In the genomic region with DNA sequence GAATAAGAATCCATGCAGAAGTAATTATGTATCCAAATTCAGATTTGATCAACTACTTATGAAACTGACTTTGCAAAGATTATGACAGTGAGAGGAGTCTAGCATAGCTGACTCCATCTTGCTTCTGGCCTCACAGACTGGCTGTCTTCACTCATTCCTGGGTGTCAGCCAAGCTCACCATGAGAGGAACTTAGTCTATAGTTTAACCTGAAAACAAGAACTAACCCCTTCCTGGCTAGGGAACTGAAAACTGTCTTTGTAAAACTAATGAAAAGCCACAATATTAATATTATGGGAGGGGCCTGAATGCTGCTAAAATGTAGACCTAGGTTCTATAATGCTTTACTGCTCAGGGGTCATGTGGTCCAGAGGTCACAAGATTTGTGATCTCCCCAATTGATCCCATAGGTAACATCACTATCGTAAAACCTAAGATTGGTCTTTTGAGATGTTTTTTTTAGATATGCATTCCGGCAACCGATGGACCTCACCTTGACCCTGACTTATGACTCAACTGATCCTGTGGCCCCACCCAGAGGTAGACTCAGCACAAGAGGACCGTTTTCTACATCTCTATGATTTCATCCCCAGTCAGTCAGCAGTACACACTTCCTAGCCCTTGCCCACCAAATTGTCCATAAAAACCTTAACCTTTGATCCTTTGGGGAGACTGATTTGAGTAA, we compare ENCODE assay signal across 10 cellular contexts. TPM values are rescaled to one million over a fixed set of nuclear protein-coding genes. Genes with fewer than 3 reads are reported as not detected.
DNase-seq lines count a peak whose midpoint lies in the region; ATAC-seq, FAIRE-seq and TF ChIP-seq lines count a peak whose summit lies in the region.
"Had no signal": no experiment of that assay in that cellular context is flagged by ENCODE, and none has a peak within 500 bp of the region (broad histone marks: within the 10 kb centered on the region; RNA-seq: fewer than 3 reads in every experiment).

No MANE protein-coding gene starts in this region.

- peak; percentile 21 for DNase-seq in GM06990 (ENCODE audit: extremely low read depth, insufficient read length)
- peak; percentile 42 for DNase-seq in bronchial epithelial cell (ENCODE audit: low read depth)
- DNase-seq in GM19240 (ENCODE audit: insufficient read length, low spot score), result no peak
- no peak for DNase-seq in midbrain (lab: John Stamatoyannopoulos, UW)
- no peak for DNase-seq in NCI-H2227 (lab: John Stamatoyannopoulos, UW; ENCODE audit: unreplicated experiment)
- DNase-seq in AG08395 (ENCODE audit: low spot score), result no peak
- DNase-seq: CD8-positive, alpha-beta T cell had no signal

- ATAC-seq in GM19467 (IDR thresholded peaks at IDR 0.05; ENCODE audit: unreplicated experiment), result peak; percentile 65
- peak; percentile 79 for ATAC-seq in HG03139 (IDR thresholded peaks at IDR 0.05; ENCODE audit: unreplicated experiment)
- ATAC-seq: CD8-positive, alpha-beta T cell had no signal

- H3K27me3 ChIP-seq in GM06990 (replicated peaks; ENCODE audit: control insufficient read depth, insufficient read depth, low read length) (no peaks in the 10 kb centered on the region), bronchial epithelial cell (ENCODE audit: control insufficient read depth, insufficient read depth, low read length) (no peaks in the 10 kb centered on the region)

- H3K4me3 ChIP-seq in GM06990 (replicated peaks; ENCODE audit: low read depth, low read length), result no peak overlapping the region
- no peak overlapping the region for H3K4me3 ChIP-seq in bronchial epithelial cell (ENCODE audit: low read depth, low read length)

- H3K36me3 ChIP-seq in GM06990 (ENCODE audit: control insufficient read depth, insufficient read depth, low read length), result no peaks in the 10 kb centered on the region
- no peaks in the 10 kb centered on the region for H3K36me3 ChIP-seq in bronchial epithelial cell (ENCODE audit: control insufficient read depth, insufficient read depth, low read length)

- TF ChIP-seq CTCF in GM06990 (IDR thresholded peaks at IDR 0.05; ENCODE audit: insufficient read depth, low read length, poor library complexity, severe bottlenecking) (no peak), bronchial epithelial cell (IDR thresholded peaks at IDR 0.05; ENCODE audit: insufficient read depth, low read length, severe bottlenecking) (no peak)

- no peak for FAIRE-seq in bronchial epithelial cell (lab: Jason Lieb, UNC)
- FAIRE-seq: keratinocyte had no signal

RNA-seq across cellular contexts. Expression of a gene that starts 55.2 kb away (rescaled TPM):
- total RNA-seq in bronchial epithelial cell, result 49.0 and 79.4 TPM in 2 replicates

Comparison
In these comparisons a context has a peak if more than half of its experiments do, and no peak if none do; other contexts are left out.
1. DNase-seq: peak in GM06990 (single experiment) and bronchial epithelial cell (single experiment); none in GM19240 (single experiment), midbrain (single experiment), NCI-H2227 (single experiment) and AG08395 (single experiment).